Comparison of ENCODE assay signal across 18 cellular contexts in genomic region chr6:142361765-142362540, GRCh38.
DNase-seq lines count a peak whose midpoint lies in the region; ATAC-seq, FAIRE-seq and TF ChIP-seq lines count a peak whose summit lies in the region.
"Had no signal": no experiment of that assay in that cellular context is flagged by ENCODE, and none has a peak within 500 bp of the region (broad histone marks: within the 10 kb centered on the region; RNA-seq: fewer than 3 reads in every experiment).

No MANE protein-coding gene starts in this region.

- no peak for FAIRE-seq in HepG2 (lab: Jason Lieb, UNC)
- FAIRE-seq: H1 had no signal

- no peak for TF ChIP-seq POLR2A in HepG2 (IDR thresholded peaks at IDR 0.05; ENCODE audit: insufficient read depth in 1 of 2, low read depth in 2 of 2, low read length in 2 of 2)
- no peak for TF ChIP-seq POLR2A in adrenal gland (IDR thresholded peaks at IDR 0.05)

- peak; percentile 15 for DNase-seq in AG08396 (ENCODE audit: low spot score)
- DNase-seq in NCI-H226, result peak; percentile 89
- peak; percentile 90 for DNase-seq in epithelial cell of prostate (ENCODE audit: low read depth, low spot score)
- peak; percentile 94 for DNase-seq in HepG2 (ENCODE audit: low spot score)
- no peak for DNase-seq in occipital lobe (lab: John Stamatoyannopoulos, UW)
- DNase-seq in adrenal gland, result no peak
- no peak for DNase-seq in NCI-H2196 (lab: John Stamatoyannopoulos, UW; ENCODE audit: unreplicated experiment)
- DNase-seq in nucleus accumbens (lab: John Stamatoyannopoulos, UW), result no peak
- DNase-seq: activated CD8-positive, alpha-beta memory T cell treated with anti-CD3 and anti-CD28 coated beads, Interleukin-2, amount 50 U/mL, for 48 hours; activated naive CD8-positive, alpha-beta T cell treated with anti-CD3 and anti-CD28 coated beads for 36 hours; GF-D8; midbrain; NCI-H2029 treated with DMSO at 0.1 percent for 48 hours; stimulated activated CD4-positive, alpha-beta T cell treated with anti-CD3 and anti-CD28 coated beads, Interleukin-4, amount 100 ng/mL, for 4 hours; stimulated activated naive CD4-positive, alpha-beta T cell; WERI-Rb-1 had no signal

- peaks cover 7% of the 10 kb centered on the region; the same call in 1 of the 2 replicates for H4K20me1 ChIP-seq in HepG2 (ENCODE audit: insufficient read depth, low read length)
- H4K20me1 ChIP-seq: BLaER1 treated with 17β-estradiol and CSF1 and Interleukin-3, amounts not matched to agents 10 nM and 100 nM had no signal

- H3K36me3 ChIP-seq in HepG2 (replicated peaks in 1 of 2; ENCODE audit: control insufficient read depth in 1 of 2, insufficient read depth in 2 of 2, low read length in 2 of 2) (peaks cover 4 to 16% of the 10 kb centered on the region in 2 experiments; a peak in 4 of 5 replicates), adrenal gland (replicated peaks in 1 of 2) (no peaks in the 10 kb centered on the region)
- H3K36me3 ChIP-seq: BLaER1 treated with 17β-estradiol and CSF1 and Interleukin-3, amounts not matched to agents 10 nM and 100 nM; WERI-Rb-1 had no signal

- POLR2A ChIA-PET in HepG2 (lab: Yijun Ruan, JAX), result interaction anchor here (1.0 to 2.3 kb wide), 3 partner anchors 8 to 77 kb away, joined by 3 to 10 read pairs (median 5); no protein-coding TSS in a partner anchor

- TF ChIP-seq RAD21 in HepG2 (CRISPR knock-in tag; IDR thresholded peaks at IDR 0.05), result no peak

- H3K9me3 ChIP-seq in HepG2 (ENCODE audit: low read length), result no peaks in the 10 kb centered on the region
- H3K9me3 ChIP-seq in adrenal gland (replicated peaks in 1 of 3), result no peaks in the 10 kb centered on the region
- H3K9me3 ChIP-seq: BLaER1 treated with 17β-estradiol and CSF1 and Interleukin-3, amounts not matched to agents 10 nM and 100 nM had no signal

- intact Hi-C loops in HepG2 (cut with micrococcal nuclease; ENCODE audit: unreplicated experiment) (loop anchor here (2.0 kb wide), 1 partner anchor 13 kb away; no protein-coding TSS in a partner anchor), adrenal gland (cut with DNase I) (no loop called here)

- in situ Hi-C loops in HepG2 (cut with HindIII; ENCODE audit: extremely low pct_ligation_motif_present, low pct_unique_long_range_greater_than_20kb), result no loop called here

- peaks cover 53% of the 10 kb centered on the region for H3K4me1 ChIP-seq in HepG2 (ENCODE audit: insufficient read depth, low read length)
- no peaks in the 10 kb centered on the region for H3K4me1 ChIP-seq in adrenal gland (replicated peaks in 1 of 2)
- H3K4me1 ChIP-seq: BLaER1 treated with 17β-estradiol and CSF1 and Interleukin-3, amounts not matched to agents 10 nM and 100 nM had no signal

- H3K4me2 ChIP-seq in HepG2 (ENCODE audit: low read depth, low read length), result no peak overlapping the region
- H3K4me2 ChIP-seq: BLaER1 treated with 17β-estradiol and CSF1 and Interleukin-3, amounts not matched to agents 10 nM and 100 nM had no signal

- BruUV-seq in HepG2 (replicated peaks; lab: Mats Ljungman, UMichigan), result no TSS peak

- 78% methylated on average over 7 of the region's 7 CpGs for WGBS in HepG2 (ENCODE audit: low lambda C conversion rate)
- WGBS in adrenal gland, 4 donors, result 57 to 64% (median 58%) methylated on average over 7 of the region's 7 CpGs

- TF ChIP-seq CTCF in HepG2 (CRISPR knock-in tag; IDR thresholded peaks at IDR 0.05), result no peak
- TF ChIP-seq CTCF in adrenal gland (IDR thresholded peaks at IDR 0.05), result no peak

- no peaks in the 10 kb centered on the region for H3K27me3 ChIP-seq in HepG2 (ENCODE audit: control insufficient read depth in 1 of 2, insufficient read depth in 2 of 2, low read length in 2 of 2)
- no peaks in the 10 kb centered on the region for H3K27me3 ChIP-seq in adrenal gland
- H3K27me3 ChIP-seq: BLaER1 treated with 17β-estradiol and CSF1 and Interleukin-3, amounts not matched to agents 10 nM and 100 nM had no signal

- no peak overlapping the region for H3K9ac ChIP-seq in HepG2 (ENCODE audit: insufficient read depth, low read depth, low read length)
- H3K9ac ChIP-seq: BLaER1 treated with 17β-estradiol and CSF1 and Interleukin-3, amounts not matched to agents 10 nM and 100 nM had no signal

- CTCF ChIA-PET in HepG2 (lab: Yijun Ruan, JAX; ENCODE audit: low intra/inter-chr PET ratio, low total read pairs), result interaction anchor here (1.4 kb wide), 1 partner anchor 130 kb away, joined by 3 read pairs; no protein-coding TSS in a partner anchor

- no peak overlapping the region for H3K4me3 ChIP-seq in HepG2 (replicated peaks in 1 of 3; ENCODE audit: insufficient read depth in 1 of 3, low read depth in 2 of 3, low read length in 3 of 3)
- no peak overlapping the region for H3K4me3 ChIP-seq in adrenal gland
- H3K4me3 ChIP-seq: BLaER1 treated with 17β-estradiol and CSF1 and Interleukin-3, amounts not matched to agents 10 nM and 100 nM had no signal

- peak overlapping the region; percentile 44 for H3K27ac ChIP-seq in epithelial cell of prostate
- peak overlapping the region; percentile 13 for H3K27ac ChIP-seq in HepG2 (ENCODE audit: extremely low read length, insufficient read depth, low read length)
- no peak overlapping the region for H3K27ac ChIP-seq in adrenal gland
- H3K27ac ChIP-seq: BLaER1 treated with 17β-estradiol and CSF1 and Interleukin-3, amounts not matched to agents 10 nM and 100 nM; WERI-Rb-1 had no signal

- peaks cover 96% of the 10 kb centered on the region for H3K79me2 ChIP-seq in HepG2 (ENCODE audit: insufficient read depth, low read length)

- TF ChIP-seq EP300 in HepG2 (IDR thresholded peaks at IDR 0.05; ENCODE audit: low read depth in 2 of 2, low read length in 2 of 2), result peak in 1 of 2 experiments; percentile 51; a peak in 1 of 4 replicates
- peak; percentile 45; the same call in 1 of the 2 replicates for TF ChIP-seq EP300 in HepG2 (CRISPR knock-in tag; IDR thresholded peaks at IDR 0.05; ENCODE audit: borderline replicate concordance)

- no peak overlapping the region for H2AFZ ChIP-seq in HepG2 (ENCODE audit: low read length)

- peak; percentile 88 for ATAC-seq in HepG2

TF ChIP-seq in HepG2, 621 proteins besides CTCF, POLR2A, EP300 and RAD21 (continues in another document):
- 0 out of 2 replicates have a peak, but pooled peaks have one; percentile 59 for TF ChIP-seq POGK (CRISPR knock-in tag; conservative IDR thresholded peaks at IDR 0.05)
- no peak for TF ChIP-seq ZSCAN20 (CRISPR knock-in tag; IDR thresholded peaks at IDR 0.05; ENCODE audit: borderline replicate concordance)
- no peak for TF ChIP-seq PHF8 (CRISPR knock-in tag; IDR thresholded peaks at IDR 0.05)
- TF ChIP-seq HMG20B (CRISPR knock-in tag; conservative IDR thresholded peaks at IDR 0.05), result no peak
- no peak for TF ChIP-seq POLR2G (IDR thresholded peaks at IDR 0.05; ENCODE audit: low read depth, low read length)
- 0 out of 2 replicates have a peak, but pooled peaks have one; percentile 9 for TF ChIP-seq RARA (CRISPR knock-in tag; IDR thresholded peaks at IDR 0.05)
- TF ChIP-seq MED1 (CRISPR knock-in tag; IDR thresholded peaks at IDR 0.05), result peak; percentile 34; the same call in 1 of the 2 replicates
- peak; percentile 16 for TF ChIP-seq ASH2L (IDR thresholded peaks at IDR 0.05; ENCODE audit: insufficient read length, low read depth, low read length)
- TF ChIP-seq E2F2 (CRISPR knock-in tag; IDR thresholded peaks at IDR 0.05; ENCODE audit: borderline replicate concordance), result no peak
- peak; percentile 40 for TF ChIP-seq TEAD3 (CRISPR knock-in tag; optimal IDR thresholded peaks at IDR 0.05; ENCODE audit: borderline replicate concordance)
- no peak for TF ChIP-seq ZNF510 (CRISPR knock-in tag; IDR thresholded peaks at IDR 0.05; ENCODE audit: low read depth)
- TF ChIP-seq ZSCAN5A (CRISPR knock-in tag; IDR thresholded peaks at IDR 0.05; ENCODE audit: borderline replicate concordance), result no peak
- no peak for TF ChIP-seq TCF7 (IDR thresholded peaks at IDR 0.05; ENCODE audit: low read depth)
- peak; percentile 68 for TF ChIP-seq BCL6 (CRISPR knock-in tag; IDR thresholded peaks at IDR 0.05)
- no peak for TF ChIP-seq ZBTB21 (CRISPR knock-in tag; IDR thresholded peaks at IDR 0.05)
- no peak for TF ChIP-seq ATF7 (IDR thresholded peaks at IDR 0.05)
- TF ChIP-seq ATF7 (CRISPR knock-in tag; IDR thresholded peaks at IDR 0.05), result no peak
- TF ChIP-seq NCOA5 (CRISPR knock-in tag; IDR thresholded peaks at IDR 0.05), result no peak
- TF ChIP-seq ZNF331 (CRISPR knock-in tag; IDR thresholded peaks at IDR 0.05), result 0 out of 2 replicates have a peak, but pooled peaks have one; percentile 7

Comparison
In these comparisons a context has a peak if more than half of its experiments do, and no peak if none do; other contexts are left out.
1. DNase-seq: peak in AG08396 (single experiment), NCI-H226 (single experiment), epithelial cell of prostate (single experiment) and HepG2 (single experiment); none in occipital lobe (single experiment), adrenal gland (0 of 7), NCI-H2196 (single experiment) and nucleus accumbens (0 of 56).
2. H3K27ac ChIP-seq: peak in epithelial cell of prostate (single experiment) and HepG2 (single experiment); none in adrenal gland (0 of 5).